ENCODE assay signal across 16 cellular contexts in the genomic region with DNA sequence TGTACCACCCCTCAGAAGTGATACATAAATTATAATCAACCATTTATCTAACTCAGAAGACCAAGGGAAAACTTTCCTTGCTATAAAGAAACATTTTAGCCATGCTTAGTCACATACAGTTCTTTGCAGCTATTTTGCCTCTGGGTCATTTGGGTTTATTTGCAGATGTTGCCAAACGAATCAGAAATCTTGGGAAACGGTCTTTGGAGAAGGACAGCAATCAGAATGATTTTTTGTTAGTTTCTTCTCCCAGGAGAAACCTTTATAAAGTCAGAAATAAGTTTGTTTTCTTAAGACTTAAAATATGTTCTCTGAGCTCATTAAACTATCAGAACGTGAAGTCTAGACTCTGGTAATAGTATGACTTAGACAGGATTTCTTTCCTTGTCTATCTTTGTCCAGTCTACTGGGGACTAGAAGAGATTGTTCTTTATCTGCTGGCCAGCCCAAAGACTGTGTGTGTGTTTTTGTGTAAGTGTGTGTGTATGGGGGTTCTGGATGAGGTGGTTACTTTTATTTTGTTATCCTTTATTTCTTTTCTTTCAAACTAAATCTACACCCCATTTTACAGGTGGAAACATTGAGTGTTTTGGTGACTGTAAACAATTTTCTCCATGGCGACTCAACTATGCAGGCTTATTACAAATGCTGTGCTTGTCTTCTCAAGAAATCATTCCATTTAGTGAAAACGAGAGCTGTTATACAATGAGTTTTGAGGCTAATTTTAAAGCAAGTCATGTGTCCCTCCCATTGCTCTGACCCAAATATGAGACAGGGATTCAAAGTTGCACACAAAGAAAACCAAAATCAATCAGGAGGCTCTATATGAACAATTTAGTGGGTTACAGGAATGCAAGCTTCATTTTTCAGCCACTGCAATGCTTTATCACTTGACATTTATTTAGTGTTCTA.
A peak's percentile ranks its signal among the peaks of the same experiment; 100 is the strongest.
DNase-seq lines count a peak whose midpoint lies in the region; ATAC-seq, FAIRE-seq and TF ChIP-seq lines count a peak whose summit lies in the region.
"Had no signal": no experiment of that assay in that cellular context is flagged by ENCODE, and none has a peak within 500 bp of the region (broad histone marks: within the 10 kb centered on the region; RNA-seq: fewer than 3 reads in every experiment).

No MANE protein-coding gene starts in this region.

- TF ChIP-seq CTCF in PC-3 (conservative IDR thresholded peaks at IDR 0.05; ENCODE audit: low read depth, low read length) = no peak
- no peak for TF ChIP-seq CTCF in chondrocyte (IDR thresholded peaks at IDR 0.05)
- no peak for TF ChIP-seq CTCF in D721Med (IDR thresholded peaks at IDR 0.05; ENCODE audit: insufficient read depth, missing control alignments)

- no peaks in the 10 kb centered on the region for H3K27me3 ChIP-seq in PC-3 (ENCODE audit: low read length)

- H3K36me3 Mint-ChIP-seq in chondrocyte (ENCODE audit: low read depth) = no peaks in the 10 kb centered on the region

- H3K4me1 ChIP-seq in PC-3 (ENCODE audit: insufficient read depth, low read length) = peaks cover 20% of the 10 kb centered on the region
- H3K4me1 ChIP-seq: HAP-1 had no signal

- DNase-seq in PC-3 (peak; percentile 57), chondrocyte (ENCODE audit: low spot score) (no peak), hepatic stellate cell (ENCODE audit: low spot score) (peak; percentile 11), stromal cell of bone marrow (ENCODE audit: low read depth) (peak; percentile 70), activated T-cell treated with anti-CD3 and anti-CD28 coated beads for 4 hours (no peak), NCI-H446 treated with DMSO at 0.1 percent for 48 hours (lab: John Stamatoyannopoulos, UW) (no peak), D721Med (ENCODE audit: insufficient read length, low spot score) (no peak), 8988T (no peak)
- DNase-seq: activated T-cell treated with anti-CD3 and anti-CD28 coated beads, Interleukin-2, amount 50 U/mL, for 1 hour; RPMI8226; stimulated activated CD4-positive, alpha-beta T cell treated with anti-CD3 and anti-CD28 coated beads, Interleukin-4, amount 100 ng/mL, for 1 hour had no signal

- no TSS peak for BruUV-seq in PC-3 (replicated peaks; lab: Mats Ljungman, UMichigan)

- H3K4me3 ChIP-seq in PC-3 (ENCODE audit: low read length) = no peak overlapping the region
- H3K4me3 ChIP-seq: GM12878, HAP-1 had no signal

- peaks cover 34% of the 10 kb centered on the region for H3K4me1 Mint-ChIP-seq in chondrocyte (ENCODE audit: low read depth)

- H2AFZ ChIP-seq in PC-3 (ENCODE audit: low read length) = no peak overlapping the region

- H3K36me3 ChIP-seq in PC-3 (ENCODE audit: low read depth, low read length) = no peaks in the 10 kb centered on the region
- H3K36me3 ChIP-seq: HAP-1 had no signal

- no peak overlapping the region for H3K4me3 Mint-ChIP-seq in chondrocyte (ENCODE audit: unreplicated experiment)
- H3K4me3 Mint-ChIP-seq: brain had no signal

- H4K20me1 ChIP-seq in PC-3 (ENCODE audit: low read length) = no peaks in the 10 kb centered on the region

- FAIRE-seq in D721Med (lab: Jason Lieb, UNC) = no peak
- FAIRE-seq: frontal cortex, GM12878, TTC549 had no signal

- H3F3A ChIP-seq in PC-3 (ENCODE audit: low read length, unreplicated experiment) = no peaks in the 10 kb centered on the region

- H3K9ac ChIP-seq in PC-3 (ENCODE audit: low read length) = no peak overlapping the region

- no peaks in the 10 kb centered on the region for H3K79me2 ChIP-seq in PC-3 (ENCODE audit: low read length)

- intact Hi-C loops in PC-3 (cut with micrococcal nuclease) = loop anchor here (10.0 kb wide), 1 partner anchor 76 kb away; no protein-coding TSS in a partner anchor

- H3K27me3 Mint-ChIP-seq in chondrocyte (ENCODE audit: low read depth) = no peaks in the 10 kb centered on the region
- H3K27me3 Mint-ChIP-seq: brain had no signal

- CTCF ChIA-PET in PC-3 (lab: Charles Lee) = interaction anchor here (0.5 kb wide), 1 partner anchor 177 kb away, joined by 4 read pairs; no protein-coding TSS in a partner anchor

- peak overlapping the region; percentile 63 for H3K27ac ChIP-seq in PC-3 (ENCODE audit: low read length)

- H3K9me3 ChIP-seq in PC-3 (ENCODE audit: low read length) = no peaks in the 10 kb centered on the region
- H3K9me3 ChIP-seq: HAP-1 had no signal

- ATAC-seq in PC-3 = peak; percentile 30

- POLR2A ChIA-PET in PC-3 (lab: Charles Lee; ENCODE audit: unreplicated experiment) = no interaction called here

- H3K27ac Mint-ChIP-seq in chondrocyte (ENCODE audit: unreplicated experiment) = peak overlapping the region; percentile 89
- H3K27ac Mint-ChIP-seq: brain had no signal

- H3K9me2 ChIP-seq in PC-3 (replicated peaks; ENCODE audit: low read length) = no peaks in the 10 kb centered on the region

- H3K4me2 ChIP-seq in PC-3 (ENCODE audit: low read length) = 0 out of 2 replicates have a peak overlapping the region, but pooled peaks have one; percentile 8

- H3K9me3 Mint-ChIP-seq in chondrocyte (ENCODE audit: low read depth) = no peaks in the 10 kb centered on the region

Comparison
In these comparisons a context has a peak if more than half of its experiments do, and no peak if none do; other contexts are left out.
1. DNase-seq: peak in PC-3 (single experiment), hepatic stellate cell (single experiment) and stromal cell of bone marrow (single experiment); none in chondrocyte (single experiment), activated T-cell treated with anti-CD3 and anti-CD28 coated beads for 4 hours (single experiment), NCI-H446 treated with DMSO at 0.1 percent for 48 hours (single experiment), D721Med (single experiment) and 8988T (single experiment).